8 cellular contexts compared by ENCODE assay signal in genomic region chr3:52245322-52246263, GRCh38. TPM values are rescaled to one million over a fixed set of nuclear protein-coding genes. Genes with fewer than 3 reads are reported as not detected.
DNase-seq lines count a peak whose midpoint lies in the region; ATAC-seq and TF ChIP-seq lines count a peak whose summit lies in the region.

TSS of gene PPM1M (plus strand) at chr3:52245759. CDS start at chr3:52245825, 66 bp downstream.

- H3K9me3 ChIP-seq in body of pancreas: no peaks in the 10 kb centered on the region

- no peak within 1 kb of the TSS for H3K27ac Mint-ChIP-seq in GM23338

- H3K9me3 Mint-ChIP-seq in GM23338: peaks cover 6% of the 10 kb centered on the region; the same call in 2 of the 3 replicates

- H3K9me2 ChIP-seq in GM23338 (ENCODE audit: insufficient read depth): no peaks in the 10 kb centered on the region

- H3K27ac ChIP-seq in C4-2B (peak within 1 kb of the TSS; percentile 51), GM23338 (ENCODE audit: low read depth) (no peak within 1 kb of the TSS), body of pancreas (peak within 1 kb of the TSS; percentile 56 to 82 (median 68))

- peak; percentile 83 for ATAC-seq in GM23338
- peak; percentile 70 for ATAC-seq in body of pancreas

- H3F3A ChIP-seq in GM23338 (replicated peaks; ENCODE audit: low read depth): 0 out of 2 replicates have a peak, but pooled peaks cover 3% of the 10 kb centered on the region

- H3K27me3 Mint-ChIP-seq in GM23338 (ENCODE audit: insufficient read depth, low read depth, poor library complexity): peaks cover 52% of the 10 kb centered on the region

- no peaks in the 10 kb centered on the region for H3K79me2 ChIP-seq in GM23338 (replicated peaks; ENCODE audit: insufficient read depth)

- 3 to 7% methylated on average over 5 to 94 of the region's 98 CpGs for WGBS in body of pancreas, 2 donors

- H3K27me3 ChIP-seq in GM23338 (ENCODE audit: insufficient read depth) (peaks cover 44% of the 10 kb centered on the region), body of pancreas (no peaks in the 10 kb centered on the region)

- H3K4me1 ChIP-seq in GM23338 (ENCODE audit: insufficient read depth) (peaks cover 11% of the 10 kb centered on the region; the same call in 1 of the 2 replicates), body of pancreas (peaks cover 14% of the 10 kb centered on the region)

- peak in 1 of 3 donors; percentile 23 for TF ChIP-seq POLR2A in body of pancreas (IDR thresholded peaks at IDR 0.05)

- TF ChIP-seq CTCF in C4-2B (conservative IDR thresholded peaks at IDR 0.05) (no peak), GM23338 (conservative IDR thresholded peaks at IDR 0.05; ENCODE audit: low read depth in 2 of 2) (no peak), body of pancreas (IDR thresholded peaks at IDR 0.05) (no peak)

- peak within 1 kb of the TSS; percentile 90 for H3K4me2 ChIP-seq in GM23338

- DNase-seq in GM23338 (ENCODE audit: low spot score) (peak; percentile 83), body of pancreas (peak; percentile 47 to 63 (median 54)), skeletal muscle cell (ENCODE audit: low read depth) (no peak), globus pallidus (ENCODE audit: low spot score) (no peak), GF-D8 (lab: John Stamatoyannopoulos, UW) (no peak)

- H3K36me3 Mint-ChIP-seq in GM23338 (ENCODE audit: low read depth): peaks cover 5% of the 10 kb centered on the region; the same call in 2 of the 3 replicates

- H4K20me1 ChIP-seq in GM23338 (replicated peaks; ENCODE audit: insufficient read depth): no peaks in the 10 kb centered on the region; the same call in 1 of the 2 replicates

- peaks cover 11% of the 10 kb centered on the region for H3K4me1 Mint-ChIP-seq in GM23338

- H3K4me3 ChIP-seq in GM23338: peak within 1 kb of the TSS; percentile 74
- H3K4me3 ChIP-seq in body of pancreas: peak within 1 kb of the TSS in 1 of 2 donors; percentile 30
- peak within 1 kb of the TSS; percentile 44 for H3K4me3 ChIP-seq in iPS-11a (ENCODE audit: low read depth, low read length)
- peak within 1 kb of the TSS; percentile 55 for H3K4me3 ChIP-seq in skeletal muscle cell (ENCODE audit: low read depth, low read length)

- H2AFZ ChIP-seq in GM23338: peak within 1 kb of the TSS; percentile 92

- intact Hi-C loops in T-helper 1 cell treated with Interleukin-12 subunit alpha and Interleukin-12 subunit beta and Interleukin-4 antibody, amounts not matched to agents 30 ng/mL and 1 ng/mL, for 36 hours (cut with micrococcal nuclease): loop anchor here (1.0 kb wide), 1 partner anchor 8 kb away; no protein-coding TSS in a partner anchor
- intact Hi-C loops in body of pancreas (cut with DNase I): no loop called here

- H3K36me3 ChIP-seq in GM23338 (ENCODE audit: insufficient read depth): no peaks in the 10 kb centered on the region
- no peaks in the 10 kb centered on the region for H3K36me3 ChIP-seq in body of pancreas (replicated peaks in 1 of 2; ENCODE audit: insufficient read depth in 1 of 2, low read depth in 2 of 2)

- peak within 1 kb of the TSS; percentile 70 for H3K4me3 Mint-ChIP-seq in GM23338

TF ChIP-seq in GM23338, 12 proteins besides CTCF, POLR2A, EP300 and RAD21:
- TF ChIP-seq EZH2 (IDR thresholded peaks at IDR 0.05; ENCODE audit: low read depth, unreplicated experiment) (peak; percentile 56), CREB1 (CRISPR knock-in tag; IDR thresholded peaks at IDR 0.05; ENCODE audit: low read depth) (no peak)

RNA-seq across cellular contexts. Expression of gene PPM1M, which starts in this region (rescaled TPM):
- total RNA-seq in GM23338 (2014; rRNA removed; shearing (Covaris generic)): 1.8 and 4.0 TPM in 2 replicates
- 2.2 and 2.8 TPM in 2 replicates for polyA plus RNA-seq in GM23338 (2016; fragmentation: Nextera tagmentation; extraction: Ambion mirVana)
- 82.2 and 84.9 TPM in 2 replicates for total RNA-seq in T-helper 1 cell treated with Interleukin-12 subunit alpha and Interleukin-12 subunit beta and Interleukin-4 antibody, amounts not matched to agents 30 ng/mL and 1 ng/mL, for 36 hours
- 10 to 100 TPM in 1 of 2 donors, 1 to 10 TPM in 1; 6.9 to 15.3 TPM for total RNA-seq in body of pancreas

Comparison
In these comparisons a context has a peak if more than half of its experiments do, and no peak if none do; other contexts are left out.
1. DNase-seq: peak in GM23338 (single experiment) and body of pancreas (4 of 4); none in skeletal muscle cell (single experiment), globus pallidus (single experiment) and GF-D8 (single experiment).